8 cellular contexts compared by ENCODE assay signal in the genomic region with DNA sequence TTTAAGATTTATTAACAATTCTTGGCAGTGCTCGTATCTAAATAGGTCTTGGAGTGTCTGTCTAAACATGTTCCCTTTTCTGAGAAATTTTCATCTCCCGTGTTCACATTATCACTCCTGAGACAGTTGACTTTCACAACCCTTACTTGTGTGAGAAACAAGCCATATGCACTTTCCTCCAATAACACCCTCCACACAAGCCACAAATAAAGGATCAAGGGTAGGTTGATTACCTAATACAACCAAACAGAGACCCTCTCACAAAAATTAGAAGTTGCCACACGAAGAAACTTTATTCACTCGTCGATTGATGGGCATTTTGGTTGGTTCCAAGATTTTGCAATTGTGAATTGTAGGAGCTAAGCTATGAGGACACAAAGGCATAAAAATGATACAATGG.
"Had no signal": no experiment of that assay in that cellular context is flagged by ENCODE, and none has a peak within 500 bp of the region (broad histone marks: within the 10 kb centered on the region; RNA-seq: fewer than 3 reads in every experiment).

No MANE protein-coding gene starts in this region.

- H3K4me3 ChIP-seq: GM12878 had no signal

- DNase-seq: GDM1, GF-D8 had no signal

- FAIRE-seq: G401.6, GM12878, GM12891, GM12892, GM18507, GM19239 had no signal
